ENCODE assay signal across 32 cellular contexts in the genomic region with DNA sequence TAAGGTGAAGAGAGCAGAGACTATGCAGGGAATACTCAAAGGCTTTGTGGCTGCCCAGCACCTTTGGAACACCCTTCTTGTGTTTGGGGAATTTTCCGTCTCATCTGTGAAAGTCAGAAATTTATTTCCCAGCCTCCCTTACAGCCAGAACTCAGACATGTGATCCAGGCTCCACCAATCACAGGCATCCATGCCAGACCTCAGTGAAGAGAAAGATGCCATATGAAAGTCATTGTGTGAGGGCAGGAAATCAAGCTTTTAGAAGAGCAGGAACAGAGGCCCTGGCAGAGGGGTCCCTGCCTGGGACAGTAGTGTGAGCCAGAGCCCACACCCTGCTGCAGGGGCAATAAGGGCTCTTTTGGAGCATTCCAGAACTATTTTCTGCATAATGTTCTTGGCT. TPM values are rescaled to one million over a fixed set of nuclear protein-coding genes. Genes with fewer than 3 reads are reported as not detected.
"Had no signal": no experiment of that assay in that cellular context is flagged by ENCODE, and none has a peak within 500 bp of the region (broad histone marks: within the 10 kb centered on the region; RNA-seq: fewer than 3 reads in every experiment).

No MANE protein-coding gene starts in this region.

- H3K27me3 ChIP-seq: hepatocyte, pancreas, uterus had no signal

- H3K36me3 ChIP-seq: esophagus squamous epithelium, left ventricle myocardium inferior, pancreas, prostate gland, thoracic aorta, uterus had no signal

- H3K4me3 Mint-ChIP-seq: activated CD4-positive, alpha-beta memory T cell treated with anti-CD3 and anti-CD28 coated beads for 36 hours; activated CD4-positive, alpha-beta T cell treated with anti-CD3 and anti-CD28 coated beads, Interleukin-2, amount 10 ng/mL, durations not matched to agents 24 days and 14 days; activated naive CD4-positive, alpha-beta T cell treated with anti-CD3 and anti-CD28 coated beads, Interleukin-2, amount 50 U/mL, for 24 hours; activated naive CD8-positive, alpha-beta T cell treated with anti-CD3 and anti-CD28 coated beads, Interleukin-2, amount 50 U/mL, for 24 hours; activated T-cell treated with anti-CD3 and anti-CD28 coated beads, Interleukin-2, amount 50 U/mL, for 4 hours; nephron; stimulated activated effector memory CD8-positive, alpha-beta T cell treated with anti-CD3 and anti-CD28 coated beads, Interleukin-12 subunit alpha, Interleukin-12 subunit beta, amount 100 ng/mL, for 72 hours; stimulated activated naive CD8-positive, alpha-beta T cell treated with anti-CD3 and anti-CD28 coated beads, Interleukin-15, Interleukin-2, amounts not matched to agents 100 ng/mL and 50 ng/mL, for 24 hours had no signal

- DNase-seq: activated CD4-positive, alpha-beta memory T cell treated with anti-CD3 and anti-CD28 coated beads for 36 hours; activated CD4-positive, alpha-beta T cell treated with anti-CD3 and anti-CD28 coated beads, Interleukin-2, amount 10 ng/mL, durations not matched to agents 24 days and 14 days; activated CD4-positive, CD25-positive, alpha-beta regulatory T cell treated with anti-CD3 and anti-CD28 coated beads, Interleukin-2, amount 50 U/mL, for 72 hours; activated naive CD8-positive, alpha-beta T cell treated with anti-CD3 and anti-CD28 coated beads, Interleukin-2, amount 50 U/mL, for 24 hours; activated T-cell treated with anti-CD3 and anti-CD28 coated beads, Interleukin-2, amount 50 U/mL, for 4 hours; dermis blood vessel endothelial cell; effector CD4-positive, alpha-beta T cell; esophagus squamous epithelium; glutamatergic neuron; islet precursor cell; left ventricle myocardium inferior; mucosa of descending colon; pancreas; small intestine; stimulated activated CD4-positive, alpha-beta T cell treated with anti-CD3 and anti-CD28 coated beads, Interleukin-4, amount 100 ng/mL, for 24 hours had no signal

- H3K4me2 ChIP-seq: hepatocyte had no signal

- H3K4me3 ChIP-seq: esophagus squamous epithelium, hepatocyte, left ventricle myocardium inferior, lung, mucosa of descending colon, pancreas, prostate gland, thoracic aorta, uterus had no signal

- H3K27ac ChIP-seq: esophagus squamous epithelium, left ventricle myocardium inferior, pancreas, prostate gland, thoracic aorta, uterus had no signal

- H3K4me1 ChIP-seq: esophagus squamous epithelium, pancreas, prostate gland, uterus had no signal

- H3K4me1 Mint-ChIP-seq: activated CD4-positive, alpha-beta T cell treated with anti-CD3 and anti-CD28 coated beads, Interleukin-2, amount 10 ng/mL, durations not matched to agents 24 days and 14 days; activated naive CD4-positive, alpha-beta T cell treated with anti-CD3 and anti-CD28 coated beads, Interleukin-2, amount 50 U/mL, for 24 hours; activated naive CD8-positive, alpha-beta T cell treated with anti-CD3 and anti-CD28 coated beads, Interleukin-2, amount 50 U/mL, for 24 hours; stimulated activated effector memory CD8-positive, alpha-beta T cell treated with anti-CD3 and anti-CD28 coated beads, Interleukin-12 subunit alpha, Interleukin-12 subunit beta, amount 100 ng/mL, for 72 hours had no signal

- H3K27me3 Mint-ChIP-seq: type B pancreatic cell had no signal

- H3K27ac Mint-ChIP-seq: activated CD4-positive, alpha-beta memory T cell treated with anti-CD3 and anti-CD28 coated beads for 36 hours; activated CD4-positive, alpha-beta T cell treated with anti-CD3 and anti-CD28 coated beads, Interleukin-2, amount 10 ng/mL, durations not matched to agents 24 days and 14 days; activated naive CD4-positive, alpha-beta T cell treated with anti-CD3 and anti-CD28 coated beads, Interleukin-2, amount 50 U/mL, for 24 hours; activated naive CD8-positive, alpha-beta T cell treated with anti-CD3 and anti-CD28 coated beads, Interleukin-2, amount 50 U/mL, for 24 hours; activated T-helper 2 cell treated with anti-CD3 and anti-CD28 coated beads, Interferon-gamma antibody, Interleukin-2, Interleukin-4, amounts not matched to agents 10 μg/mL and 5 μg/mL and 100 μg/mL, durations not matched to agents 14 hours and 24 hours and 36 hours; stimulated activated effector memory CD8-positive, alpha-beta T cell treated with anti-CD3 and anti-CD28 coated beads, Interleukin-12 subunit alpha, Interleukin-12 subunit beta, amount 100 ng/mL, for 72 hours; stimulated activated naive CD8-positive, alpha-beta T cell treated with anti-CD3 and anti-CD28 coated beads, Interleukin-15, Interleukin-2, amounts not matched to agents 100 ng/mL and 50 ng/mL, for 24 hours; type B pancreatic cell had no signal

- H3K9me3 Mint-ChIP-seq: activated CD4-positive, alpha-beta memory T cell treated with anti-CD3 and anti-CD28 coated beads for 36 hours; activated CD4-positive, alpha-beta T cell treated with anti-CD3 and anti-CD28 coated beads, Interleukin-2, amount 10 ng/mL, durations not matched to agents 24 days and 14 days; activated naive CD4-positive, alpha-beta T cell treated with anti-CD3 and anti-CD28 coated beads, Interleukin-2, amount 50 U/mL, for 24 hours; activated naive CD8-positive, alpha-beta T cell treated with anti-CD3 and anti-CD28 coated beads, Interleukin-2, amount 50 U/mL, for 24 hours; activated T-cell treated with anti-CD3 and anti-CD28 coated beads, Interleukin-2, amount 50 U/mL, for 4 hours; activated T-helper 2 cell treated with anti-CD3 and anti-CD28 coated beads, Interferon-gamma antibody, Interleukin-2, Interleukin-4, amounts not matched to agents 10 μg/mL and 5 μg/mL and 100 μg/mL, durations not matched to agents 14 hours and 24 hours and 36 hours; nephron; stimulated activated effector memory CD8-positive, alpha-beta T cell treated with anti-CD3 and anti-CD28 coated beads, Interleukin-12 subunit alpha, Interleukin-12 subunit beta, amount 100 ng/mL, for 72 hours; stimulated activated naive CD8-positive, alpha-beta T cell treated with anti-CD3 and anti-CD28 coated beads, Interleukin-15, Interleukin-2, amounts not matched to agents 100 ng/mL and 50 ng/mL, for 24 hours; type B pancreatic cell had no signal

- ATAC-seq: activated naive CD8-positive, alpha-beta T cell treated with anti-CD3 and anti-CD28 coated beads, Interleukin-2, amount 50 U/mL, for 24 hours; activated T-cell treated with anti-CD3 and anti-CD28 coated beads, Interleukin-2, amount 50 U/mL, for 4 hours; mucosa of descending colon; pancreas; sciatic nerve; stimulated activated effector memory CD8-positive, alpha-beta T cell treated with anti-CD3 and anti-CD28 coated beads, Interleukin-12 subunit alpha, Interleukin-12 subunit beta, amount 100 ng/mL, for 72 hours had no signal

- H3K9me3 ChIP-seq: esophagus squamous epithelium, left ventricle myocardium inferior, mucosa of descending colon, pancreas, prostate gland, thoracic aorta, uterus had no signal

- H2AFZ ChIP-seq: hepatocyte had no signal

- H3K36me3 Mint-ChIP-seq: activated CD4-positive, alpha-beta memory T cell treated with anti-CD3 and anti-CD28 coated beads for 36 hours; activated naive CD4-positive, alpha-beta T cell treated with anti-CD3 and anti-CD28 coated beads, Interleukin-2, amount 50 U/mL, for 24 hours; stimulated activated effector memory CD8-positive, alpha-beta T cell treated with anti-CD3 and anti-CD28 coated beads, Interleukin-12 subunit alpha, Interleukin-12 subunit beta, amount 100 ng/mL, for 72 hours; type B pancreatic cell had no signal

RNA-seq across cellular contexts. Expression of gene CCDC70, which starts 12.1 kb away (rescaled TPM):
- total RNA-seq: activated CD4-positive, alpha-beta memory T cell treated with anti-CD3 and anti-CD28 coated beads for 36 hours; activated CD4-positive, alpha-beta T cell treated with anti-CD3 and anti-CD28 coated beads, Interleukin-2, amount 10 ng/mL, durations not matched to agents 24 days and 14 days; activated T-cell treated with anti-CD3 and anti-CD28 coated beads, Interleukin-2, amount 50 U/mL, for 4 hours; activated T-helper 2 cell treated with anti-CD3 and anti-CD28 coated beads, Interferon-gamma antibody, Interleukin-2, Interleukin-4, amounts not matched to agents 10 μg/mL and 5 μg/mL and 100 μg/mL, durations not matched to agents 14 hours and 24 hours and 36 hours; bronchial epithelial cell; dermis blood vessel endothelial cell; esophagus squamous epithelium; frontal cortex; hepatocyte; left ventricle myocardium inferior; lung; mesenteric fat pad; mucosa of descending colon; myocyte; pancreas; sciatic nerve; subcutaneous adipose tissue; thoracic aorta; uterus had no signal
- polyA plus RNA-seq: hepatocyte, lung, pancreas, small intestine had no signal

RNA-seq across cellular contexts. Expression of gene TMEM272, which starts 28.9 kb away (rescaled TPM):
- total RNA-seq: activated T-helper 2 cell treated with anti-CD3 and anti-CD28 coated beads, Interferon-gamma antibody, Interleukin-2, Interleukin-4, amounts not matched to agents 10 μg/mL and 5 μg/mL and 100 μg/mL, durations not matched to agents 14 hours and 24 hours and 36 hours; bronchial epithelial cell; dermis blood vessel endothelial cell; esophagus squamous epithelium; myocyte; subcutaneous adipose tissue; thoracic aorta had no signal
